Comparison of ENCODE assay signal across 8 cellular contexts in the genomic region with DNA sequence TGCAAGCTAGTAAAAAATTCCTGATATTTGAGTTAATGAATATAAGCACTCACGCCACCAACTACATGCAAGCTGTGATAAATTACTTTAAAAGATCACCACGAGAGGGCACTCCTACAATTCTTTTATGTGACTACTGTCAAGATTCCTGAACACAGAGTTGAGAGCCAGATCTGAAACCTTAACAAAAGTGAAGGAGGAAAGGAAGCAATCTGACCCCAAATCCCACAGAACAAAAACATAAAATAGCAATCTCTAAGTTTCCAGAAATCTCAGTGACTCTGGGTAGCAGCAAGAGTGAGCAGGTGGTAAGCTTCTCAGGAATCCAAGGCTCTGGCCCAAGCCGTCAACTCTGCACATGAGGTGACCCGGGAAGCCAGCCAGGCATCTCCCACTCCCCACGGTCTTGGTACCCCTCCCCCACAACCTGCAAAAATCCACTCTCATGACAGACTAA. TPM values are rescaled to one million over a fixed set of nuclear protein-coding genes. Genes with fewer than 3 reads are reported as not detected.
DNase-seq lines count a peak whose midpoint lies in the region; ATAC-seq and TF ChIP-seq lines count a peak whose summit lies in the region.

No MANE protein-coding gene starts in this region.

- CTCF ChIA-PET in activated B cell treated with CpG ODN at 0.5 μM for 24 hours (lab: Charles Lee), result interaction anchor here (0.8 to 3.1 kb wide), 14 partner anchors 11 to 122 kb away, joined by 3 to 93 read pairs (median 4); a partner anchor contains a TSS

- peaks cover 70% of the 10 kb centered on the region for H3K36me3 Mint-ChIP-seq in activated B cell treated with CpG ODN at 0.5 μM for 24 hours (ENCODE audit: low read depth)

- DNase-seq in G401 (ENCODE audit: low spot score), result peak; percentile 85
- DNase-seq in NCI-H2029 (lab: John Stamatoyannopoulos, UW), result peak; percentile 41
- DNase-seq in activated B cell treated with CpG ODN at 0.5 μM for 24 hours, result no peak
- peak; percentile 80 for DNase-seq in glomerular visceral epithelial cell (ENCODE audit: extremely low spot score)
- DNase-seq in pons (ENCODE audit: low spot score), result peak; percentile 93
- DNase-seq in GOT3 (lab: John Stamatoyannopoulos, UW), result no peak

- H3K27me3 Mint-ChIP-seq in activated B cell treated with CpG ODN at 0.5 μM for 24 hours, result no peaks in the 10 kb centered on the region

- intact Hi-C loops in activated B cell treated with CpG ODN at 0.5 μM for 24 hours (cut with micrococcal nuclease), result loop anchor here (1.0 to 10.0 kb wide), 3 partner anchors 52 to 402 kb away; a partner anchor contains a TSS

- no peak overlapping the region for H3K27ac ChIP-seq in 22Rv1

- TF ChIP-seq CTCF in 22Rv1 (IDR thresholded peaks at IDR 0.05), result peak; percentile 80
- no peak for TF ChIP-seq CTCF in activated B cell treated with CpG ODN at 0.5 μM for 24 hours (IDR thresholded peaks at IDR 0.05)

- peak overlapping the region; percentile 30 for H3K27ac Mint-ChIP-seq in activated B cell treated with CpG ODN at 0.5 μM for 24 hours

- H3K9me3 Mint-ChIP-seq in activated B cell treated with CpG ODN at 0.5 μM for 24 hours, result no peaks in the 10 kb centered on the region

- in situ Hi-C loops in G401 (cut with HindIII; ENCODE audit: low sequenced_read_pairs), result loop anchor here (10.0 kb wide), 1 partner anchor 52 kb away; a partner anchor contains a TSS

- ATAC-seq in activated B cell treated with CpG ODN at 0.5 μM for 24 hours (ENCODE audit: low read depth) (no peak), GM21737 (IDR thresholded peaks at IDR 0.05; ENCODE audit: unreplicated experiment) (no peak)

- H3K4me3 Mint-ChIP-seq in activated B cell treated with CpG ODN at 0.5 μM for 24 hours, result no peak overlapping the region

- POLR2A ChIA-PET in activated B cell treated with CpG ODN at 0.5 μM for 24 hours (lab: Charles Lee), result interaction anchor here (1.0 kb wide), 1 partner anchor 84 kb away, joined by 4 read pairs; no protein-coding TSS in a partner anchor

- H3K4me1 Mint-ChIP-seq in activated B cell treated with CpG ODN at 0.5 μM for 24 hours, result peaks cover 2% of the 10 kb centered on the region

RNA-seq across cellular contexts. Expression of a gene that starts 55.1 kb away (rescaled TPM):
- total RNA-seq in G401 (2014; rRNA removed; shearing (Covaris generic)), result 46.2 and 57.7 TPM in 2 replicates
- 39.3 and 40.3 TPM in 2 replicates for total RNA-seq in activated B cell treated with CpG ODN at 0.5 μM for 24 hours

Comparison
In these comparisons a context has a peak if more than half of its experiments do, and no peak if none do; other contexts are left out.
1. DNase-seq: peak in G401 (single experiment), NCI-H2029 (single experiment), glomerular visceral epithelial cell (single experiment) and pons (single experiment); none in activated B cell treated with CpG ODN at 0.5 μM for 24 hours (single experiment) and GOT3 (single experiment).